In the genomic region with DNA sequence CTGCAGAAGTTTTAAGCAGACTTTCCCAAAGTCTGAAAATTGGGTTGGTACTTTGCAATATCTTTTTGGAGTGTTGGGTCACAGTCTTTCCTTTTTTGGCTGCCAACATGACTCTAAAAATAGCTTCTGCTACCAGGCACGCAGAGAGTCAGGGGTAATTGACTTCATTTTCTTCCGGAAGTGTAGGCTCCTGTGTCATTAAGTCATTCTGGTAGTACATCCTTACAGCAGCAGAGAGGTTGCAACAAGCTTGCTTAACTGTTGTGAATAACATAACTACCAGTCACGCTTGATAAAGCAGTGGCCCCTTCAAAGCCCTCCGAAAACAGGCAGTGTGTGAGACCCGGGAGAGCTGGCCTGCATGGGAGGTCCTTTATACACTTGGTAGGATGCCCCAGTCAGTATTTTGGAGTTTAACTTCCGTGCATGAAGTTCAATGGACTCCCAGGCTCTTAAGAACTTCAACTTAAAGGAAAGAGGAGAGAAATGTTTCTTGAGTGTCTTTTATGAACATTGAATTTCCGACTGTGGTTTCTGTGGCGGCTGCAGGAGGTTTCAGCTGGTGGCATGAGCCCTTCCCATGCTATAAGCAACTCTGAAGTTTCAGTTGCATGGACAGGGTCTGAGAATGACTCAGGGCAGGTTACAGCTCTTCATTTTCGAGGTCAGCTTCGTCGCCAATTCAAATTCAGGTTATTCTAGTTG, we compare ENCODE assay signal across 23 cellular contexts.
DNase-seq lines count a peak whose midpoint lies in the region; ATAC-seq and TF ChIP-seq lines count a peak whose summit lies in the region.
"Had no signal": no experiment of that assay in that cellular context is flagged by ENCODE, and none has a peak within 500 bp of the region (broad histone marks: within the 10 kb centered on the region; RNA-seq: fewer than 3 reads in every experiment).

No MANE protein-coding gene starts in this region.

- H3K4me2 ChIP-seq in KMS-11 (peak overlapping the region; percentile 79), neural progenitor cell (no peak overlapping the region)

- H3K9me3 Mint-ChIP-seq in WTC11 (peaks cover 18% of the 10 kb centered on the region), neural progenitor cell (peaks cover 4% of the 10 kb centered on the region), Calu3 (ENCODE audit: low read depth, unreplicated experiment) (peaks cover under 1% of the 10 kb centered on the region)

- H3K27me3 Mint-ChIP-seq in WTC11 (ENCODE audit: low read depth) (peaks cover 2% of the 10 kb centered on the region; the same call in 1 of the 2 replicates), neural progenitor cell (ENCODE audit: insufficient read depth, low read depth) (no peaks in the 10 kb centered on the region), Calu3 (ENCODE audit: unreplicated experiment) (no peaks in the 10 kb centered on the region)
- H3K27me3 Mint-ChIP-seq: activated naive CD8-positive, alpha-beta T cell; CD4-positive, CD25-positive, alpha-beta regulatory T cell; naive B cell had no signal

- H3K27ac Mint-ChIP-seq in WTC11, result peak overlapping the region; percentile 69
- peak overlapping the region; percentile 81 for H3K27ac Mint-ChIP-seq in neural progenitor cell
- no peak overlapping the region for H3K27ac Mint-ChIP-seq in Calu3 (ENCODE audit: unreplicated experiment)
- H3K27ac Mint-ChIP-seq: activated naive CD8-positive, alpha-beta T cell; CD4-positive, CD25-positive, alpha-beta regulatory T cell; immature natural killer cell had no signal

- peak overlapping the region; percentile 44 for H2AFZ ChIP-seq in KMS-11 (ENCODE audit: low read depth)
- H2AFZ ChIP-seq in neural progenitor cell (replicated peaks), result no peak overlapping the region

- H3K4me3 Mint-ChIP-seq in WTC11, result no peak overlapping the region
- H3K4me3 Mint-ChIP-seq in neural progenitor cell, result no peak overlapping the region
- no peak overlapping the region for H3K4me3 Mint-ChIP-seq in Calu3 (ENCODE audit: low read depth, unreplicated experiment)
- H3K4me3 Mint-ChIP-seq: activated naive CD8-positive, alpha-beta T cell; CD4-positive, CD25-positive, alpha-beta regulatory T cell; immature natural killer cell; naive B cell had no signal

- H3K4me3 ChIP-seq in KMS-11 (IDR thresholded peaks at IDR 0.05; ENCODE audit: insufficient read depth, low read depth, low read length) (no peak overlapping the region), neural progenitor cell (no peak overlapping the region)
- H3K4me3 ChIP-seq: body of pancreas, right lobe of liver, testis had no signal

- peaks cover 13% of the 10 kb centered on the region for H3F3A ChIP-seq in neural progenitor cell (ENCODE audit: low read depth)

- BruUV-seq in Calu3 (replicated peaks; lab: Mats Ljungman, UMichigan), result no TSS peak

- H3K4me1 ChIP-seq in KMS-11 (ENCODE audit: low read depth, poor library complexity, severe bottlenecking) (peaks cover 27% of the 10 kb centered on the region), neural progenitor cell (peaks cover 10% of the 10 kb centered on the region)
- H3K4me1 ChIP-seq: body of pancreas, right lobe of liver, testis had no signal

- CTCF ChIA-PET in WTC11 (lab: Charles Lee) (interaction anchor here (1.0 kb wide), 1 partner anchor 277 kb away, joined by 3 read pairs; no protein-coding TSS in a partner anchor), Calu3 (lab: Charles Lee) (no interaction called here)

- H3K36me3 Mint-ChIP-seq in WTC11, result peaks cover 35% of the 10 kb centered on the region
- peaks cover 2% of the 10 kb centered on the region for H3K36me3 Mint-ChIP-seq in neural progenitor cell
- H3K36me3 Mint-ChIP-seq in Calu3 (ENCODE audit: insufficient read depth, unreplicated experiment), result no peaks in the 10 kb centered on the region
- H3K36me3 Mint-ChIP-seq: activated naive CD8-positive, alpha-beta T cell; CD4-positive, CD25-positive, alpha-beta regulatory T cell; immature natural killer cell; naive B cell had no signal

- no peaks in the 10 kb centered on the region for H3K27me3 ChIP-seq in KMS-11 (ENCODE audit: insufficient read depth, low read depth)
- no peaks in the 10 kb centered on the region for H3K27me3 ChIP-seq in neural progenitor cell
- H3K27me3 ChIP-seq: body of pancreas, right lobe of liver, testis had no signal

- no peaks in the 10 kb centered on the region for H3K9me3 ChIP-seq in neural progenitor cell (ENCODE audit: low read depth)
- H3K9me3 ChIP-seq: body of pancreas, right lobe of liver, testis had no signal

- POLR2A ChIA-PET in WTC11 (lab: Charles Lee), result interaction anchor here (0.6 to 0.7 kb wide), 2 partner anchors 81 to 526 kb away, joined by 5 to 7 read pairs; no protein-coding TSS in a partner anchor

- peak overlapping the region; percentile 18; the same call in 1 of the 2 replicates for H3K9ac ChIP-seq in KMS-11
- no peak overlapping the region for H3K9ac ChIP-seq in neural progenitor cell

- H3K79me2 ChIP-seq in KMS-11 (ENCODE audit: insufficient read depth, low read depth) (no peaks in the 10 kb centered on the region), neural progenitor cell (ENCODE audit: low read depth) (no peaks in the 10 kb centered on the region)

- H3K36me3 ChIP-seq in KMS-11 (ENCODE audit: insufficient read depth) (no peaks in the 10 kb centered on the region), neural progenitor cell (no peaks in the 10 kb centered on the region)
- H3K36me3 ChIP-seq: right lobe of liver had no signal

- H3K27ac ChIP-seq in KMS-11 (peak overlapping the region; percentile 75), neural progenitor cell (no peak overlapping the region)
- H3K27ac ChIP-seq: body of pancreas, right lobe of liver, testis had no signal

- H3K4me1 Mint-ChIP-seq in WTC11 (peaks cover 46% of the 10 kb centered on the region), neural progenitor cell (peaks cover 12% of the 10 kb centered on the region), Calu3 (ENCODE audit: low read depth, unreplicated experiment) (no peaks in the 10 kb centered on the region)
- H3K4me1 Mint-ChIP-seq: CD4-positive, CD25-positive, alpha-beta regulatory T cell; immature natural killer cell had no signal

- ATAC-seq in WTC11, result no peak; the same call in 1 of the 2 replicates
- ATAC-seq: body of pancreas, right lobe of liver had no signal

- intact Hi-C loops in Calu3 (cut with micrococcal nuclease; ENCODE audit: unreplicated experiment), result no loop called here

- DNase-seq in GDM1 (lab: John Stamatoyannopoulos, UW) (peak; percentile 49), WTC11 (ENCODE audit: low spot score) (no peak), neural progenitor cell (ENCODE audit: low spot score) (no peak), DMS79 (lab: John Stamatoyannopoulos, UW) (no peak), Calu3 (no peak), NK-92 (lab: John Stamatoyannopoulos, UW; ENCODE audit: unreplicated experiment) (no peak), SW 1271 (lab: John Stamatoyannopoulos, UW) (no peak)
- DNase-seq: activated CD4-positive, CD25-positive, alpha-beta regulatory T cell treated with anti-CD3 and anti-CD28 coated beads, Interleukin-2, amount 50 U/mL, for 72 hours; activated CD8-positive, alpha-beta memory T cell treated with anti-CD3 and anti-CD28 coated beads for 24 hours; body of pancreas; CD4-positive, CD25-positive, alpha-beta regulatory T cell; DMS153; HCEC 1CT; immature natural killer cell; Kasumi-1; naive B cell; NCI-H446 treated with DMSO at 0.1 percent for 48 hours; NK-92 treated with Interleukin-12 subunit alpha and Interleukin-12 subunit beta, amount 100 ng/mL, for 24 hours; right lobe of liver; T1000; testis had no signal

- H4K20me1 ChIP-seq in KMS-11 (ENCODE audit: insufficient read depth), result no peaks in the 10 kb centered on the region
- no peaks in the 10 kb centered on the region for H4K20me1 ChIP-seq in neural progenitor cell (ENCODE audit: low read depth)

- no peak for TF ChIP-seq CTCF in KMS-11 (conservative IDR thresholded peaks at IDR 0.05; ENCODE audit: low read depth, low read length)
- TF ChIP-seq CTCF in WTC11 (IDR thresholded peaks at IDR 0.05), result no peak
- no peak for TF ChIP-seq CTCF in neural progenitor cell (IDR thresholded peaks at IDR 0.05)
- TF ChIP-seq CTCF in Calu3 (IDR thresholded peaks at IDR 0.05; ENCODE audit: unreplicated experiment), result no peak

TF ChIP-seq in WTC11, 78 proteins besides CTCF, POLR2A, EP300 and RAD21:
- TF ChIP-seq ZNF281 (CRISPR knock-in tag; IDR thresholded peaks at IDR 0.05) (no peak), TEAD4 (CRISPR knock-in tag; IDR thresholded peaks at IDR 0.05) (no peak), FOXK1 (CRISPR knock-in tag; IDR thresholded peaks at IDR 0.05) (no peak), USF2 (CRISPR knock-in tag; IDR thresholded peaks at IDR 0.05) (no peak), ATF1 (CRISPR knock-in tag; IDR thresholded peaks at IDR 0.05) (no peak)
